ENCODE assay signal across 18 cellular contexts in genomic region chr6:2715737-2716136, GRCh38. TPM values are rescaled to one million over a fixed set of nuclear protein-coding genes. Genes with fewer than 3 reads are reported as not detected.
DNase-seq lines count a peak whose midpoint lies in the region; ATAC-seq and TF ChIP-seq lines count a peak whose summit lies in the region.
"Had no signal": no experiment of that assay in that cellular context is flagged by ENCODE, and none has a peak within 500 bp of the region (broad histone marks: within the 10 kb centered on the region; RNA-seq: fewer than 3 reads in every experiment).

No MANE protein-coding gene starts in this region.

- CTCF ChIA-PET in activated CD4-positive, alpha-beta memory T cell treated with anti-CD3 and anti-CD28 coated beads, Interleukin-2, amount 10 ng/mL, durations not matched to agents 7 days and 5 days (lab: Charles Lee): no interaction called here
- CTCF ChIA-PET in OCI-LY7 (lab: Charles Lee; ENCODE audit: unreplicated experiment): no interaction called here

- WGBS in hepatocyte (ENCODE audit: low lambda C conversion rate, missing lambda C conversion rate): 49% methylated on average over 5 of the region's 5 CpGs
- WGBS in heart left ventricle, 4 donors: 84 to 93% (median 87%) methylated on average over 5 of the region's 5 CpGs

- no peak for TF ChIP-seq POLR2A in heart left ventricle (IDR thresholded peaks at IDR 0.05)

- H3K9me3 ChIP-seq in hepatocyte (ENCODE audit: low read depth): no peaks in the 10 kb centered on the region
- peaks cover 13% of the 10 kb centered on the region for H3K9me3 ChIP-seq in mucosa of descending colon
- H3K9me3 ChIP-seq in heart left ventricle: peaks cover 0 to 8% (median 0%) of the 10 kb centered on the region in 12 donors
- H3K9me3 ChIP-seq in OCI-LY7 (ENCODE audit: low read length): peaks cover 3% of the 10 kb centered on the region; the same call in 1 of the 2 replicates

- H3K36me3 ChIP-seq in hepatocyte (replicated peaks; ENCODE audit: insufficient read depth, low read depth) (no peaks in the 10 kb centered on the region), mucosa of descending colon (ENCODE audit: low read depth) (no peaks in the 10 kb centered on the region), heart left ventricle (no peaks in the 10 kb centered on the region), OCI-LY7 (ENCODE audit: insufficient read depth, low read length) (no peaks in the 10 kb centered on the region)

- intact Hi-C loops in mucosa of descending colon (cut with DNase I, micrococcal nuclease) (no loop called here), heart left ventricle (cut with DNase I) (no loop called here), OCI-LY7 (cut with micrococcal nuclease; ENCODE audit: unreplicated experiment) (no loop called here)

- peaks cover 3% of the 10 kb centered on the region for H3K27me3 Mint-ChIP-seq in activated CD4-positive, alpha-beta memory T cell treated with anti-CD3 and anti-CD28 coated beads, Interleukin-2, amount 10 ng/mL, durations not matched to agents 7 days and 5 days

- H2AFZ ChIP-seq in hepatocyte (no peak overlapping the region), OCI-LY7 (ENCODE audit: low read length) (no peak overlapping the region)

- DNase-seq in LoVo (ENCODE audit: low spot score) (peak; percentile 9), hepatocyte (ENCODE audit: low spot score) (peak; percentile 60), mucosa of descending colon (peak in 2 of 3 donors; percentile 44 to 51), heart left ventricle (no peak), COLO829 (ENCODE audit: low spot score) (no peak), OCI-LY7 (ENCODE audit: low spot score) (no peak)
- no peak for DNase-seq in activated CD4-positive, alpha-beta memory T cell treated with anti-CD3 and anti-CD28 coated beads, Interleukin-2, amount 10 ng/mL, durations not matched to agents 7 days and 5 days
- DNase-seq: ACHN, C1 segment of cervical spinal cord, DND-41, Kasumi-1, NCI-H1105, NCI-H1694, NCI-H2081 treated with DMSO at 0.1 percent for 48 hours, NCI-H510A, NCI-H82 had no signal

- no peaks in the 10 kb centered on the region for H3K4me1 Mint-ChIP-seq in activated CD4-positive, alpha-beta memory T cell treated with anti-CD3 and anti-CD28 coated beads, Interleukin-2, amount 10 ng/mL, durations not matched to agents 7 days and 5 days

- no peaks in the 10 kb centered on the region for H3K4me1 ChIP-seq in hepatocyte (ENCODE audit: insufficient read depth)
- no peaks in the 10 kb centered on the region for H3K4me1 ChIP-seq in mucosa of descending colon (ENCODE audit: low read depth)
- H3K4me1 ChIP-seq in heart left ventricle: peaks cover 0 to 16% (median 0%) of the 10 kb centered on the region in 12 donors
- no peaks in the 10 kb centered on the region for H3K4me1 ChIP-seq in OCI-LY7 (ENCODE audit: insufficient read depth, low read length, poor library complexity, severe bottlenecking)

- H3K4me3 ChIP-seq in hepatocyte (no peak overlapping the region), mucosa of descending colon (no peak overlapping the region), heart left ventricle (no peak overlapping the region), OCI-LY7 (ENCODE audit: low read depth, low read length, poor library complexity, severe bottlenecking) (no peak overlapping the region)

- H3K27ac ChIP-seq in hepatocyte (peak overlapping the region; percentile 48), heart left ventricle (no peak overlapping the region), OCI-LY7 (ENCODE audit: low read depth, low read length, poor library complexity, severe bottlenecking) (no peak overlapping the region)
- H3K27ac ChIP-seq: RWPE1 had no signal

- H3K27me3 ChIP-seq in hepatocyte (no peaks in the 10 kb centered on the region), heart left ventricle (no peaks in the 10 kb centered on the region)

- no TSS peak for BruUV-seq in OCI-LY7 (replicated peaks; lab: Mats Ljungman, UMichigan)

- ATAC-seq in mucosa of descending colon: peak; percentile 92
- ATAC-seq in heart left ventricle: no peak

- H3K4me2 ChIP-seq in hepatocyte (no peak overlapping the region), OCI-LY7 (ENCODE audit: low read length) (no peak overlapping the region)

- no peak overlapping the region for H3K4me3 Mint-ChIP-seq in activated CD4-positive, alpha-beta memory T cell treated with anti-CD3 and anti-CD28 coated beads, Interleukin-2, amount 10 ng/mL, durations not matched to agents 7 days and 5 days
- H3K4me3 Mint-ChIP-seq: IgD-negative memory B cell had no signal

- H3K79me2 ChIP-seq in hepatocyte: no peaks in the 10 kb centered on the region
- no peaks in the 10 kb centered on the region for H3K79me2 ChIP-seq in OCI-LY7 (ENCODE audit: insufficient read depth, low read depth, low read length)

- no peaks in the 10 kb centered on the region for H3K36me3 Mint-ChIP-seq in activated CD4-positive, alpha-beta memory T cell treated with anti-CD3 and anti-CD28 coated beads, Interleukin-2, amount 10 ng/mL, durations not matched to agents 7 days and 5 days (ENCODE audit: low read depth)

- H4K20me1 ChIP-seq in hepatocyte (ENCODE audit: insufficient read depth, poor library complexity, severe bottlenecking) (no peaks in the 10 kb centered on the region), OCI-LY7 (ENCODE audit: insufficient read depth, low read length) (no peaks in the 10 kb centered on the region)

- POLR2A ChIA-PET in activated CD4-positive, alpha-beta memory T cell treated with anti-CD3 and anti-CD28 coated beads, Interleukin-2, amount 10 ng/mL, durations not matched to agents 7 days and 5 days (lab: Charles Lee): no interaction called here
- POLR2A ChIA-PET in OCI-LY7 (lab: Charles Lee): interaction anchor here (0.8 kb wide), 1 partner anchor 23 kb away, joined by 3 read pairs; no protein-coding TSS in a partner anchor

- H3K9me3 Mint-ChIP-seq in activated CD4-positive, alpha-beta memory T cell treated with anti-CD3 and anti-CD28 coated beads, Interleukin-2, amount 10 ng/mL, durations not matched to agents 7 days and 5 days: no peaks in the 10 kb centered on the region
- H3K9me3 Mint-ChIP-seq: IgD-negative memory B cell had no signal

- no peak overlapping the region for H3K27ac Mint-ChIP-seq in activated CD4-positive, alpha-beta memory T cell treated with anti-CD3 and anti-CD28 coated beads, Interleukin-2, amount 10 ng/mL, durations not matched to agents 7 days and 5 days

- no peak for TF ChIP-seq CTCF in hepatocyte (IDR thresholded peaks at IDR 0.05; ENCODE audit: poor library complexity)
- TF ChIP-seq CTCF in mucosa of descending colon (IDR thresholded peaks at IDR 0.05): no peak
- TF ChIP-seq CTCF in heart left ventricle (IDR thresholded peaks at IDR 0.05): no peak
- no peak for TF ChIP-seq CTCF in OCI-LY7 (conservative IDR thresholded peaks at IDR 0.05; ENCODE audit: low read length)

- no peaks in the 10 kb centered on the region for H3K9me2 ChIP-seq in hepatocyte (replicated peaks; ENCODE audit: insufficient read depth)
- no peaks in the 10 kb centered on the region for H3K9me2 ChIP-seq in OCI-LY7 (ENCODE audit: insufficient read depth, low read length)

RNA-seq across cellular contexts. Expression of gene MYLK4, which starts 35.0 kb away (rescaled TPM):
- 0.28 and 0.43 TPM in 2 replicates for total RNA-seq in hepatocyte
- 0.29 and 0.36 TPM in 2 replicates for polyA plus RNA-seq in hepatocyte
- under 1 TPM; 0.41 to 0.82 (median 0.43) TPM for total RNA-seq in mucosa of descending colon
- 1 to 10 TPM in 3 of 9 donors, under 1 TPM in 6; 0.28 to 1.6 (median 0.80) TPM for total RNA-seq in heart left ventricle
- polyA plus RNA-seq in heart left ventricle: under 1 TPM; 0.14 to 0.38 TPM
- under 1 TPM; 0.15 to 0.28 TPM for total RNA-seq in activated CD4-positive, alpha-beta memory T cell treated with anti-CD3 and anti-CD28 coated beads, Interleukin-2, amount 10 ng/mL, durations not matched to agents 7 days and 5 days
- 0.13 and 0.16 TPM in 2 replicates for total RNA-seq in OCI-LY7 (2014; rRNA removed; shearing (Covaris generic))
- 0.24 and 0.36 TPM in 2 replicates for total RNA-seq in OCI-LY7 (2022)

RNA-seq across cellular contexts. Expression of gene WRNIP1, which starts 49.5 kb away (rescaled TPM):
- total RNA-seq in hepatocyte (47.6 TPM in 2 replicates), mucosa of descending colon (10 to 100 TPM; 39.0 to 41.1 (median 39.7) TPM), heart left ventricle (10 to 100 TPM; 32.1 to 64.1 (median 34.7) TPM), OCI-LY7 (2022) (40.0 and 43.8 TPM in 2 replicates)
- polyA plus RNA-seq in hepatocyte (44.9 and 54.6 TPM in 2 replicates), heart left ventricle (10 to 100 TPM; 32.7 to 39.0 TPM)
- 10 to 100 TPM; 39.6 to 42.1 TPM for total RNA-seq in activated CD4-positive, alpha-beta memory T cell treated with anti-CD3 and anti-CD28 coated beads, Interleukin-2, amount 10 ng/mL, durations not matched to agents 7 days and 5 days
- total RNA-seq in OCI-LY7 (2014; rRNA removed; shearing (Covaris generic)): 38.1 and 54.2 TPM in 2 replicates

Comparison
In these comparisons a context has a peak if more than half of its experiments do, and no peak if none do; other contexts are left out.
1. DNase-seq: peak in LoVo (single experiment), hepatocyte (single experiment) and mucosa of descending colon (2 of 3); none in heart left ventricle (0 of 5), COLO829 (single experiment), activated CD4-positive, alpha-beta memory T cell treated with anti-CD3 and anti-CD28 coated beads, Interleukin-2, amount 10 ng/mL, durations not matched to agents 7 days and 5 days (single experiment) and OCI-LY7 (single experiment).